14 cellular contexts compared by ENCODE assay signal in the genomic region with DNA sequence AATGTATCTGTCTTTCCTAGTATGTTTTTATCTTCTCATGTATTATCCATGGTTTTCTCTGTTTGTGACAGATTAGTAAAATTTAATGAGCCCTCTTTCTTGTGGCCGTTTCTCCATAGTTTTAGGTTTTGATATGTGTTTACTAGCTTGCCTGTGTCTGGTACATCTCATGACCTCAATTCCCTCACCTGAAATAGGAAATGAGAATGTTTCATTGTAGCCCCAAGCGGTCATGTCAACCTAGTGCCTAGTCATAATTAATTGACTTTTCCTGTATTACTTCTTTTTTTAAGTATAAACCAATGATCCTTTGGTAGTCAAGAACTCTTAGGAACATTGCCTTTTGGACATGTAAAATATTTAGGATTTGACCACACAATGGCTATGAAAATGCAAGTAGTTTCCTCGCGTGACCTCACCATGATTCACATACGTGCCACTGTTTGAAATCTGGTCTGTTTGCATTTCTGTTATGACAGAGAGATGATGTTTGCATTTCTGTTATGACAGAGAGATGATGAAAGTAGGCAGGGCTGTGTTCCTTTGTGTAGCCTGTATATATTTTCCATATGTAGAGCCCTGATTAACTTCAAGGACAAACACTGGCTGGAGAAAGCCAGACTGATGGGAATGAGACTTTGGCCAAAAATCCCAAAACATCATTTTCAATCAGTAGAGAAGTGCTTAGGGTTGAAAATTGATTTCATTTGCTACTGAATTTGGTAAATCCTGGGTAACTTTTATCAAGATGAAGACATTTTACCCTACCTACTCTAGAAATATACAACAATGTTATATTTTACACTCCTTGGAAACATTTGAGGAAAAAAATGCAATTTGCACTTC.
DNase-seq lines count a peak whose midpoint lies in the region; ATAC-seq lines count a peak whose summit lies in the region.
"Had no signal": no experiment of that assay in that cellular context is flagged by ENCODE, and none has a peak within 500 bp of the region (broad histone marks: within the 10 kb centered on the region; RNA-seq: fewer than 3 reads in every experiment).

No MANE protein-coding gene starts in this region.

- no peaks in the 10 kb centered on the region for H3K4me1 Mint-ChIP-seq in stimulated activated memory B cell treated with anti-CD40 and anti-IgM and Interleukin-4, amounts not matched to agents 10 μg/mL and 1 μg/mL and 100 μg/mL, for 72 hours

- peaks cover 38% of the 10 kb centered on the region for H3K4me1 ChIP-seq in ACC112 (ENCODE audit: control insufficient read depth, insufficient read depth, low read length, unreplicated experiment)
- H3K4me1 ChIP-seq in SJSA1 (replicated peaks): peaks cover 24% of the 10 kb centered on the region

- H3K4me3 ChIP-seq in ACC112 (ENCODE audit: low read depth, low read length) (no peak overlapping the region), SJSA1 (no peak overlapping the region)
- H3K4me3 ChIP-seq: gastroesophageal sphincter, left ventricle myocardium inferior had no signal

- H3K36me3 ChIP-seq in ACC112 (ENCODE audit: insufficient read depth, low read length) (no peaks in the 10 kb centered on the region), SJSA1 (no peaks in the 10 kb centered on the region)
- H3K36me3 ChIP-seq: gastroesophageal sphincter had no signal

- H3K27me3 ChIP-seq in ACC112 (ENCODE audit: insufficient read depth, low read length) (no peaks in the 10 kb centered on the region), SJSA1 (replicated peaks) (no peaks in the 10 kb centered on the region)
- H3K27me3 ChIP-seq: gastroesophageal sphincter had no signal

- H2AFZ ChIP-seq in ACC112 (ENCODE audit: low read length, unreplicated experiment): peak overlapping the region; percentile 18

- no peaks in the 10 kb centered on the region for H3K36me3 Mint-ChIP-seq in stimulated activated memory B cell treated with anti-CD40 and anti-IgM and Interleukin-4, amounts not matched to agents 10 μg/mL and 1 μg/mL and 100 μg/mL, for 72 hours

- H3K4me3 Mint-ChIP-seq in stimulated activated memory B cell treated with anti-CD40 and anti-IgM and Interleukin-4, amounts not matched to agents 10 μg/mL and 1 μg/mL and 100 μg/mL, for 72 hours: no peak overlapping the region

- no peaks in the 10 kb centered on the region for H3K9me3 Mint-ChIP-seq in stimulated activated memory B cell treated with anti-CD40 and anti-IgM and Interleukin-4, amounts not matched to agents 10 μg/mL and 1 μg/mL and 100 μg/mL, for 72 hours

- no peaks in the 10 kb centered on the region for H3K79me2 ChIP-seq in ACC112 (ENCODE audit: control insufficient read depth, insufficient read depth, low read length, unreplicated experiment)

- DNase-seq in GM04504 (ENCODE audit: low read depth) (peak; percentile 42), SJSA1 (ENCODE audit: low read depth in 1 of 2, low spot score in 2 of 2) (peak in 1 of 2 experiments; percentile 28), fibroblast of peridontal ligament (ENCODE audit: extremely low read depth) (peak; percentile 99), Kasumi-1 (lab: John Stamatoyannopoulos, UW) (no peak), D341Med (ENCODE audit: low spot score) (no peak)
- DNase-seq: C1 segment of cervical spinal cord, caudate nucleus, left ventricle myocardium inferior, NCI-H446 treated with DMSO at 0.1 percent for 48 hours had no signal

- no peaks in the 10 kb centered on the region for H3K9me3 ChIP-seq in SJSA1 (replicated peaks)
- H3K9me3 ChIP-seq: gastroesophageal sphincter, left ventricle myocardium inferior had no signal

- H3K27me3 Mint-ChIP-seq in stimulated activated memory B cell treated with anti-CD40 and anti-IgM and Interleukin-4, amounts not matched to agents 10 μg/mL and 1 μg/mL and 100 μg/mL, for 72 hours: peaks cover 12% of the 10 kb centered on the region

- H3K27ac Mint-ChIP-seq in stimulated activated memory B cell treated with anti-CD40 and anti-IgM and Interleukin-4, amounts not matched to agents 10 μg/mL and 1 μg/mL and 100 μg/mL, for 72 hours: no peak overlapping the region

- ATAC-seq in stimulated activated memory B cell treated with anti-CD40 and anti-IgM and Interleukin-4, amounts not matched to agents 10 μg/mL and 1 μg/mL and 100 μg/mL, for 72 hours: no peak
- ATAC-seq in HG03520 (IDR thresholded peaks at IDR 0.05; ENCODE audit: unreplicated experiment): no peak
- ATAC-seq: gastroesophageal sphincter, Right ventricle myocardium inferior had no signal

- H3K27ac ChIP-seq in ACC112 (ENCODE audit: low read depth, low read length) (peak overlapping the region; percentile 75), SJSA1 (peak overlapping the region; percentile 16; the same call in 1 of the 2 replicates)

Comparison
In these comparisons a context has a peak if more than half of its experiments do, and no peak if none do; other contexts are left out.
1. DNase-seq: peak in GM04504 (single experiment) and fibroblast of peridontal ligament (single experiment); none in Kasumi-1 (0 of 2) and D341Med (single experiment).